Comparison of ENCODE assay signal across 1 cellular context in the genomic region with DNA sequence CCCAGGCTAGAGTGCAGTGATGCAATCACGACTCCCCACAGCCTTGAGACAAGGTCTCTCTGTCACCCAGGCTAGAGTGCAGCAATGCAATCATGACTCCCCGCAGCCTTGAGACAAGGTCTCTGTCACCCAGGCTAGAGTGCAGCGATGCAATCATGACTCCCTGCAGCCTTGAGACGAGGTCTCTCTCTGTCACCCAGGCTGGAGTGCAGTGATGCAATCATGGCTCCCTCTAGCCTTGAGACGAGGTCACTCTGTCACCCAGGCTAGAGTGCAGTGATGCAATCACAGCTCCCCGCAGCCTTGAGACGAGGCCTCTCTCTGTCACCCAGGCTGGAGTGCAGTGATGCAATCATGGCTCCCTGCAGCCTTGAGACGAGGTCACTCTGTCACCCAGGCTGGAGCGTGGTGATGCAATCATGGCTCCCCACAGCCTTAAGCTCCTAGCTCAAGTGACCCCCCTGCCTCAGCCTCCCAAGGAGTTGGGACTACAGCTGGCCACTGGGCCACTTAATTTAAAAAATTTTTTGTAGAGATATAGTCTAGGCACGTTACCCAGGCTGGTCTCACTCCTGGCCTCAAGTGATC.
TF ChIP-seq lines count a peak whose summit lies in the region.

No MANE protein-coding gene starts in this region.

TF ChIP-seq in GM23338, 12 proteins besides CTCF, POLR2A, EP300 and RAD21 (continued from another document):
- TF ChIP-seq, protein P1, sequence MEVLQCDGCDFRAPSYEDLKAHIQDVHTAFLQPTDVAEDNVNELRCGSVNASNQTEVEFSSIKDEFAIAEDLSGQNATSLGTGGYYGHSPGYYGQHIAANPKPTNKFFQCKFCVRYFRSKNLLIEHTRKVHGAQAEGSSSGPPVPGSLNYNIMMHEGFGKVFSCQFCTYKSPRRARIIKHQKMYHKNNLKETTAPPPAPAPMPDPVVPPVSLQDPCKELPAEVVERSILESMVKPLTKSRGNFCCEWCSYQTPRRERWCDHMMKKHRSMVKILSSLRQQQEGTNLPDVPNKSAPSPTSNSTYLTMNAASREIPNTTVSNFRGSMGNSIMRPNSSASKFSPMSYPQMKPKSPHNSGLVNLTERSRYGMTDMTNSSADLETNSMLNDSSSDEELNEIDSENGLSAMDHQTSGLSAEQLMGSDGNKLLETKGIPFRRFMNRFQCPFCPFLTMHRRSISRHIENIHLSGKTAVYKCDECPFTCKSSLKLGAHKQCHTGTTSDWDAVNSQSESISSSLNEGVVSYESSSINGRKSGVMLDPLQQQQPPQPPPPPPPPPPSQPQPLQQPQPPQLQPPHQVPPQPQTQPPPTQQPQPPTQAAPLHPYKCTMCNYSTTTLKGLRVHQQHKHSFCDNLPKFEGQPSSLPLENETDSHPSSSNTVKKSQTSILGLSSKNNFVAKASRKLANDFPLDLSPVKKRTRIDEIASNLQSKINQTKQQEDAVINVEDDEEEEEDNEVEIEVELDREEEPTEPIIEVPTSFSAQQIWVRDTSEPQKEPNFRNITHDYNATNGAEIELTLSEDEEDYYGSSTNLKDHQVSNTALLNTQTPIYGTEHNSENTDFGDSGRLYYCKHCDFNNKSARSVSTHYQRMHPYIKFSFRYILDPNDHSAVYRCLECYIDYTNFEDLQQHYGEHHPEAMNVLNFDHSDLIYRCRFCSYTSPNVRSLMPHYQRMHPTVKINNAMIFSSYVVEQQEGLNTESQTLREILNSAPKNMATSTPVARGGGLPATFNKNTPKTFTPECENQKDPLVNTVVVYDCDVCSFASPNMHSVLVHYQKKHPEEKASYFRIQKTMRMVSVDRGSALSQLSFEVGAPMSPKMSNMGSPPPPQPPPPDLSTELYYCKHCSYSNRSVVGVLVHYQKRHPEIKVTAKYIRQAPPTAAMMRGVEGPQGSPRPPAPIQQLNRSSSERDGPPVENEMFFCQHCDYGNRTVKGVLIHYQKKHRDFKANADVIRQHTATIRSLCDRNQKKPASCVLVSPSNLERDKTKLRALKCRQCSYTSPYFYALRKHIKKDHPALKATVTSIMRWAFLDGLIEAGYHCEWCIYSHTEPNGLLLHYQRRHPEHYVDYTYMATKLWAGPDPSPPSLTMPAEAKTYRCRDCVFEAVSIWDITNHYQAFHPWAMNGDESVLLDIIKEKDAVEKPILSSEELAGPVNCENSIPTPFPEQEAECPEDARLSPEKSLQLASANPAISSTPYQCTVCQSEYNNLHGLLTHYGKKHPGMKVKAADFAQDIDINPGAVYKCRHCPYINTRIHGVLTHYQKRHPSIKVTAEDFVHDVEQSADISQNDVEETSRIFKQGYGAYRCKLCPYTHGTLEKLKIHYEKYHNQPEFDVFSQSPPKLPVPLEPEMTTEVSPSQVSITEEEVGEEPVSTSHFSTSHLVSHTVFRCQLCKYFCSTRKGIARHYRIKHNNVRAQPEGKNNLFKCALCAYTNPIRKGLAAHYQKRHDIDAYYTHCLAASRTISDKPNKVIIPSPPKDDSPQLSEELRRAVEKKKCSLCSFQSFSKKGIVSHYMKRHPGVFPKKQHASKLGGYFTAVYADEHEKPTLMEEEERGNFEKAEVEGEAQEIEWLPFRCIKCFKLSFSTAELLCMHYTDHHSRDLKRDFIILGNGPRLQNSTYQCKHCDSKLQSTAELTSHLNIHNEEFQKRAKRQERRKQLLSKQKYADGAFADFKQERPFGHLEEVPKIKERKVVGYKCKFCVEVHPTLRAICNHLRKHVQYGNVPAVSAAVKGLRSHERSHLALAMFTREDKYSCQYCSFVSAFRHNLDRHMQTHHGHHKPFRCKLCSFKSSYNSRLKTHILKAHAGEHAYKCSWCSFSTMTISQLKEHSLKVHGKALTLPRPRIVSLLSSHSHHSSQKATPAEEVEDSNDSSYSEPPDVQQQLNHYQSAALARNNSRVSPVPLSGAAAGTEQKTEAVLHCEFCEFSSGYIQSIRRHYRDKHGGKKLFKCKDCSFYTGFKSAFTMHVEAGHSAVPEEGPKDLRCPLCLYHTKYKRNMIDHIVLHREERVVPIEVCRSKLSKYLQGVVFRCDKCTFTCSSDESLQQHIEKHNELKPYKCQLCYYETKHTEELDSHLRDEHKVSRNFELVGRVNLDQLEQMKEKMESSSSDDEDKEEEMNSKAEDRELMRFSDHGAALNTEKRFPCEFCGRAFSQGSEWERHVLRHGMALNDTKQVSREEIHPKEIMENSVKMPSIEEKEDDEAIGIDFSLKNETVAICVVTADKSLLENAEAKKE (CRISPR knock-in tag; IDR thresholded peaks at IDR 0.05) = no peak
- no peak for TF ChIP-seq JUNB (IDR thresholded peaks at IDR 0.05; ENCODE audit: unreplicated experiment)
- TF ChIP-seq, protein P2, sequence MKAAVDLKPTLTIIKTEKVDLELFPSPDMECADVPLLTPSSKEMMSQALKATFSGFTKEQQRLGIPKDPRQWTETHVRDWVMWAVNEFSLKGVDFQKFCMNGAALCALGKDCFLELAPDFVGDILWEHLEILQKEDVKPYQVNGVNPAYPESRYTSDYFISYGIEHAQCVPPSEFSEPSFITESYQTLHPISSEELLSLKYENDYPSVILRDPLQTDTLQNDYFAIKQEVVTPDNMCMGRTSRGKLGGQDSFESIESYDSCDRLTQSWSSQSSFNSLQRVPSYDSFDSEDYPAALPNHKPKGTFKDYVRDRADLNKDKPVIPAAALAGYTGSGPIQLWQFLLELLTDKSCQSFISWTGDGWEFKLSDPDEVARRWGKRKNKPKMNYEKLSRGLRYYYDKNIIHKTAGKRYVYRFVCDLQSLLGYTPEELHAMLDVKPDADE (IDR thresholded peaks at IDR 0.05) = no peak
